14 cellular contexts compared by ENCODE assay signal in the genomic region with DNA sequence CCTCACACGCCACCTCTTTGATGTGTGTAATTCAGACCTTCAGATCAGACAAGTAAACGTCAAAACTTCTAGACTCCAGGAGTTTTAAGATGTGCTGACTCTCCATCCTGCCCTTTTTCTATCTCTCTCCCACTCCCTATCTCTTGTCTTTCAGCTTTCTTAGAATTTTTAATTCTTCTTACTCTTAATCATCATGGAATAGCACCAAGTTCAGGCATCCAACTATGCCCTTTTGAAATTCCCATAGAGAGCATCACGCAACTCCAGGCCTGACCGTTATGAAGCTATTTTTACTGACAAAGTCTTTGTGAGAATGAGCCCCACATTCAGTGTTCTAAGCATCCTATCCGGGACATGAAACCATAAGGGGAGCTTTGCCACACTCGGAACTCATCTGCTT.
A peak's percentile ranks its signal among the peaks of the same experiment; 100 is the strongest.
DNase-seq lines count a peak whose midpoint lies in the region; ATAC-seq and TF ChIP-seq lines count a peak whose summit lies in the region.
"Had no signal": no experiment of that assay in that cellular context is flagged by ENCODE, and none has a peak within 500 bp of the region (broad histone marks: within the 10 kb centered on the region; RNA-seq: fewer than 3 reads in every experiment).

No MANE protein-coding gene starts in this region.

- H3K36me3 ChIP-seq in left ventricle myocardium inferior (no peaks in the 10 kb centered on the region), tibial artery (no peaks in the 10 kb centered on the region)
- H3K36me3 ChIP-seq: BE2C had no signal

- DNase-seq in coronary artery (ENCODE audit: low spot score), result no peak
- no peak for DNase-seq in left ventricle myocardium inferior
- DNase-seq in omental fat pad (ENCODE audit: low spot score), result no peak
- no peak for DNase-seq in tibial artery
- no peak for DNase-seq in stimulated activated CD4-positive, alpha-beta T cell treated with anti-CD3 and anti-CD28 coated beads, Interleukin-4, amount 100 ng/mL, for 4 hours
- no peak for DNase-seq in NCI-H2107 (lab: John Stamatoyannopoulos, UW)
- DNase-seq: BE2C; CD4-positive, alpha-beta memory T cell; DMS79; GM23248; H7 had no signal

- H3K27me3 ChIP-seq in left ventricle myocardium inferior (ENCODE audit: low read depth) (no peaks in the 10 kb centered on the region), tibial artery (no peaks in the 10 kb centered on the region)
- H3K27me3 ChIP-seq: BE2C had no signal

- H3K4me3 ChIP-seq in coronary artery, result peak overlapping the region; percentile 12
- no peak overlapping the region for H3K4me3 ChIP-seq in left ventricle myocardium inferior
- no peak overlapping the region for H3K4me3 ChIP-seq in tibial artery
- H3K4me3 ChIP-seq: A549, GM12878, GM23248 had no signal

- peak overlapping the region; percentile 3 to 86 for H3K27ac ChIP-seq in coronary artery
- H3K27ac ChIP-seq in left ventricle myocardium inferior (replicated peaks), result peak overlapping the region; percentile 72
- peak overlapping the region; percentile 30 to 43 for H3K27ac ChIP-seq in tibial artery
- H3K27ac ChIP-seq: A549, C4-2B, GM23248 had no signal

- H3K9me3 ChIP-seq in left ventricle myocardium inferior (replicated peaks) (no peaks in the 10 kb centered on the region), tibial artery (no peaks in the 10 kb centered on the region)
- H3K9me3 ChIP-seq: A549, BE2C had no signal

- peaks cover 25% of the 10 kb centered on the region for H3K4me1 ChIP-seq in left ventricle myocardium inferior
- peaks cover 0 to 25% (median 3%) of the 10 kb centered on the region in 4 donors for H3K4me1 ChIP-seq in tibial artery
- H3K4me1 ChIP-seq: A549, BE2C had no signal

- peak; percentile 68 for ATAC-seq in omental fat pad (ENCODE audit: low FRiP score)
- ATAC-seq: A549, GM12878 had no signal

- intact Hi-C loops in left ventricle myocardium inferior (cut with micrococcal nuclease), result no loop called here
- intact Hi-C loops in tibial artery (cut with DNase I; ENCODE audit: low total_unique reads), result no loop called here

- no peak for TF ChIP-seq CTCF in coronary artery (IDR thresholded peaks at IDR 0.05)
- no peak for TF ChIP-seq CTCF in left ventricle myocardium inferior (IDR thresholded peaks at IDR 0.05; ENCODE audit: borderline replicate concordance)
- TF ChIP-seq CTCF in omental fat pad (IDR thresholded peaks at IDR 0.05), result no peak
- TF ChIP-seq CTCF in tibial artery (IDR thresholded peaks at IDR 0.05), result no peak
